ENCODE assay signal across 9 cellular contexts in genomic region chr17:3961564-3962047, GRCh38. TPM values are rescaled to one million over a fixed set of nuclear protein-coding genes. Genes with fewer than 3 reads are reported as not detected.
DNase-seq lines count a peak whose midpoint lies in the region; ATAC-seq, FAIRE-seq and TF ChIP-seq lines count a peak whose summit lies in the region.
"Had no signal": no experiment of that assay in that cellular context is flagged by ENCODE, and none has a peak within 500 bp of the region (broad histone marks: within the 10 kb centered on the region; RNA-seq: fewer than 3 reads in every experiment).

No MANE protein-coding gene starts in this region.

- H3K9me2 ChIP-seq in OCI-LY7 (ENCODE audit: insufficient read depth, low read length): no peaks in the 10 kb centered on the region

- peak; percentile 12 to 70 (median 31) for DNase-seq in CD4-positive, alpha-beta memory T cell
- DNase-seq in GM19239 (ENCODE audit: insufficient read length, low spot score): no peak
- DNase-seq in OCI-LY7 (ENCODE audit: low spot score): peak; percentile 97
- peak; percentile 40 for DNase-seq in esophagus squamous epithelium (lab: John Stamatoyannopoulos, UW)
- no peak for DNase-seq in occipital lobe (lab: John Stamatoyannopoulos, UW)
- DNase-seq in NOMO-1 treated with dmso at 0.1 percent for 144 hours (lab: John Stamatoyannopoulos, UW; ENCODE audit: unreplicated experiment): no peak
- DNase-seq in left ventricle myocardium superior: no peak

- peak; percentile 85 for FAIRE-seq in GM19239 (lab: Jason Lieb, UNC)

- H4K20me1 ChIP-seq in OCI-LY7 (ENCODE audit: insufficient read depth, low read length): peaks cover 36% of the 10 kb centered on the region

- H3K27ac ChIP-seq in CD4-positive, alpha-beta memory T cell (ENCODE audit: low read depth, low read length): peak overlapping the region; percentile 62
- peak overlapping the region; percentile 94 for H3K27ac ChIP-seq in OCI-LY7 (ENCODE audit: low read depth, low read length, poor library complexity, severe bottlenecking)
- H3K27ac ChIP-seq in esophagus squamous epithelium: peak overlapping the region in 2 of 4 donors; percentile 28 to 29

- peak overlapping the region; percentile 88 to 92 (median 90) for H3K4me3 Mint-ChIP-seq in CD4-positive, alpha-beta memory T cell
- H3K4me3 Mint-ChIP-seq: neural crest cell had no signal

- 76% methylated on average over 4 of the region's 5 CpGs; no CpG with 5 or more reads in 1 of the 2 donors for WGBS in esophagus squamous epithelium, 2 donors

- POLR2A ChIA-PET in CD4-positive, alpha-beta memory T cell (lab: Charles Lee; ENCODE audit: partially characterized antibody): interaction anchor here (0.9 to 5.0 kb wide), 4 partner anchors 26 to 116 kb away, joined by 3 to 46 read pairs (median 4); partner anchors contain the start of gene NCBP3
- POLR2A ChIA-PET in OCI-LY7 (lab: Charles Lee): interaction anchor here (0.7 to 2.3 kb wide), 8 partner anchors 13 to 474 kb away, joined by 3 to 6 read pairs (median 4); partner anchors contain the start of gene P2RX1

- peak overlapping the region; percentile 75 to 95 (median 87) for H3K27ac Mint-ChIP-seq in CD4-positive, alpha-beta memory T cell

- H3K4me2 ChIP-seq in OCI-LY7 (ENCODE audit: low read length): peak overlapping the region; percentile 97

- TF ChIP-seq CTCF in OCI-LY7 (conservative IDR thresholded peaks at IDR 0.05; ENCODE audit: low read length): no peak
- TF ChIP-seq CTCF in esophagus squamous epithelium (IDR thresholded peaks at IDR 0.05): no peak

- intact Hi-C loops in CD4-positive, alpha-beta memory T cell (cut with micrococcal nuclease): no loop called here
- intact Hi-C loops in OCI-LY7 (cut with micrococcal nuclease; ENCODE audit: unreplicated experiment) (loop anchor here (1.0 to 5.0 kb wide), 3 partner anchors 47 to 436 kb away; partner anchors contain the start of gene UBE2G1), esophagus squamous epithelium (cut with DNase I) (no loop called here), left ventricle myocardium superior (cut with micrococcal nuclease) (no loop called here)

- H3K9me3 ChIP-seq in CD4-positive, alpha-beta memory T cell (ENCODE audit: control insufficient read depth in 1 of 2, low read length in 2 of 2): no peaks in the 10 kb centered on the region
- H3K9me3 ChIP-seq in OCI-LY7 (ENCODE audit: low read length) (no peaks in the 10 kb centered on the region), esophagus squamous epithelium (no peaks in the 10 kb centered on the region)

- peaks cover 17 to 40% of the 10 kb centered on the region in 2 donors for H3K36me3 Mint-ChIP-seq in CD4-positive, alpha-beta memory T cell

- peaks cover 67% of the 10 kb centered on the region for H3K79me2 ChIP-seq in OCI-LY7 (ENCODE audit: insufficient read depth, low read depth, low read length)

- no peaks in the 10 kb centered on the region for H3K27me3 Mint-ChIP-seq in CD4-positive, alpha-beta memory T cell

- ATAC-seq in HG03095 (IDR thresholded peaks at IDR 0.05; ENCODE audit: unreplicated experiment) (no peak), left ventricle myocardium superior (no peak)

- H3K27me3 ChIP-seq in CD4-positive, alpha-beta memory T cell (ENCODE audit: insufficient read depth, low read length): no peaks in the 10 kb centered on the region
- peaks cover 3 to 47% (median 6%) of the 10 kb centered on the region in 4 donors for H3K27me3 ChIP-seq in esophagus squamous epithelium

- no peaks in the 10 kb centered on the region for H3K9me3 Mint-ChIP-seq in CD4-positive, alpha-beta memory T cell
- H3K9me3 Mint-ChIP-seq: neural crest cell had no signal

- H3K4me1 Mint-ChIP-seq in CD4-positive, alpha-beta memory T cell: peaks cover 43 to 72% (median 61%) of the 10 kb centered on the region in 4 donors

- no peak overlapping the region for H2AFZ ChIP-seq in OCI-LY7 (ENCODE audit: low read length)

- H3K4me3 ChIP-seq in CD4-positive, alpha-beta memory T cell (ENCODE audit: low read length in 2 of 2): peak overlapping the region; percentile 3 to 7
- peak overlapping the region; percentile 87 for H3K4me3 ChIP-seq in OCI-LY7 (ENCODE audit: low read depth, low read length, poor library complexity, severe bottlenecking)
- H3K4me3 ChIP-seq in esophagus squamous epithelium: peak overlapping the region in 2 of 4 donors; percentile 5 to 84

- H3K4me1 ChIP-seq in CD4-positive, alpha-beta memory T cell (ENCODE audit: insufficient read depth, low read length): peaks cover 69% of the 10 kb centered on the region
- H3K4me1 ChIP-seq in OCI-LY7 (ENCODE audit: insufficient read depth, low read length, poor library complexity, severe bottlenecking) (peaks cover 70% of the 10 kb centered on the region), esophagus squamous epithelium (peaks cover 24 to 77% (median 28%) of the 10 kb centered on the region in 3 donors)

- BruUV-seq in OCI-LY7 (replicated peaks; lab: Mats Ljungman, UMichigan): no TSS peak

- TF ChIP-seq POLR2A in esophagus squamous epithelium (IDR thresholded peaks at IDR 0.05): peak in 1 of 4 donors; percentile 20

- CTCF ChIA-PET in CD4-positive, alpha-beta memory T cell (lab: Charles Lee; ENCODE audit: partially characterized antibody): interaction anchor here (1.2 to 2.4 kb wide), 4 partner anchors 42 to 48 kb away, joined by 3 to 13 read pairs (median 4); partner anchors contain the start of gene P2RX1
- CTCF ChIA-PET in OCI-LY7 (lab: Charles Lee; ENCODE audit: unreplicated experiment): interaction anchor here (0.6 to 1.2 kb wide), 2 partner anchors 30 to 49 kb away, joined by 4 to 6 read pairs; no protein-coding TSS in a partner anchor

- H3K36me3 ChIP-seq in CD4-positive, alpha-beta memory T cell (ENCODE audit: insufficient read depth, low read length): peaks cover 24% of the 10 kb centered on the region
- H3K36me3 ChIP-seq in OCI-LY7 (ENCODE audit: insufficient read depth, low read length) (peaks cover 55% of the 10 kb centered on the region), esophagus squamous epithelium (no peaks in the 10 kb centered on the region)

RNA-seq across cellular contexts. Expression of gene ATP2A3, which starts 2.6 kb away (rescaled TPM):
- 100 to 1,000 TPM; 157 to 177 TPM for total RNA-seq in CD4-positive, alpha-beta memory T cell
- 10 to 100 TPM; 34.4 to 89.0 TPM for polyA plus RNA-seq in CD4-positive, alpha-beta memory T cell
- total RNA-seq in OCI-LY7 (2014; rRNA removed; shearing (Covaris generic)): 84.0 and 108 TPM in 2 replicates
- total RNA-seq in OCI-LY7 (2022) (322 and 353 TPM in 2 replicates), esophagus squamous epithelium (1 to 10 TPM; 2.7 to 9.9 (median 5.3) TPM), occipital lobe (1.2 TPM), left ventricle myocardium superior (5.8 TPM)

RNA-seq across cellular contexts. Expression of gene P2RX1, which starts 45.3 kb away (rescaled TPM):
- total RNA-seq in CD4-positive, alpha-beta memory T cell: not detected
- polyA plus RNA-seq in CD4-positive, alpha-beta memory T cell: not detected
- 0.41 and 0.69 TPM in 2 replicates for total RNA-seq in OCI-LY7 (2014; rRNA removed; shearing (Covaris generic))
- 3.3 and 4.5 TPM in 2 replicates for total RNA-seq in OCI-LY7 (2022)
- 10 to 100 TPM in 1 of 4 donors, 1 to 10 TPM in 3; 1.2 to 13.0 (median 2.1) TPM for total RNA-seq in esophagus squamous epithelium
- total RNA-seq in occipital lobe: not detected
- 0.17 TPM for total RNA-seq in left ventricle myocardium superior
- total RNA-seq: neural crest cell had no signal

Comparison
In these comparisons a context has a peak if more than half of its experiments do, and no peak if none do; other contexts are left out.
1. DNase-seq: peak in CD4-positive, alpha-beta memory T cell (5 of 5), OCI-LY7 (single experiment) and esophagus squamous epithelium (single experiment); none in GM19239 (single experiment), occipital lobe (single experiment), NOMO-1 treated with dmso at 0.1 percent for 144 hours (single experiment) and left ventricle myocardium superior (single experiment).
2. RNA of gene ATP2A3, which starts 2.6 kb away (total RNA-seq): 84.0 to 353 TPM in OCI-LY7 and 157 to 177 TPM in CD4-positive, alpha-beta memory T cell; 2.7 to 9.9 TPM in esophagus squamous epithelium, 5.8 TPM in left ventricle myocardium superior (single experiment) and 1.2 TPM in occipital lobe (single experiment); every median in the first group is over 4 times any median in the second.